ENCODE assay signal across 27 cellular contexts in the genomic region with DNA sequence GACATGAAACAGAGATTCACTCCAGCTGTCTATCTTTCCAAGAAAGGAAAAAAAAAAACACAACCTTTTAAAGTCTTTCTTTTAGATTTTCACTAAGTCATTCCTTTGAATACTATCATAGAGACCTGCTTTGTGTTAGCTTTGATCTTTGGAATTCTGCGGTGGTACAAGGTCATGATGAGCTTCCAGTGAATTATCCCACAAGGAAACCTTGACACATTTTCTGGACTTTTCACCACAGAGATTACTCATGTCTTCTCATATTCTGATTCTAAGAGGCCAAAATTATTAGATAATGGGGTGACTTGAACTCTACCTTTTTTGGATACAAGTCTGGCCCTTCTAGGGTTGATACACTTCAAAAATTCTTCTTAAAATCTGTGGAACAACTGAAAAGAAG.
"Had no signal": no experiment of that assay in that cellular context is flagged by ENCODE, and none has a peak within 500 bp of the region (broad histone marks: within the 10 kb centered on the region; RNA-seq: fewer than 3 reads in every experiment).

No MANE protein-coding gene starts in this region.

- DNase-seq: activated CD4-positive, alpha-beta memory T cell treated with anti-CD3 and anti-CD28 coated beads for 36 hours; activated CD4-positive, alpha-beta T cell treated with anti-CD3 and anti-CD28 coated beads for 36 hours; activated CD4-positive, alpha-beta T cell treated with anti-CD3 and anti-CD28 coated beads, Interleukin-2, amount 10 ng/mL, durations not matched to agents 24 days and 14 days; activated CD4-positive, CD25-positive, alpha-beta regulatory T cell; activated CD4-positive, CD25-positive, alpha-beta regulatory T cell treated with anti-CD3 and anti-CD28 coated beads, Interleukin-2, amount 50 U/mL, for 72 hours; activated CD8-positive, alpha-beta memory T cell treated with anti-CD3 and anti-CD28 coated beads, Interleukin-2, amount 10 ng/mL, durations not matched to agents 7 days and 5 days; activated CD8-positive, alpha-beta memory T cell treated with anti-CD3 and anti-CD28 coated beads, Interleukin-2, amount 50 U/mL, for 4 hours; activated CD8-positive, alpha-beta T cell treated with anti-CD3 and anti-CD28 coated beads, Interleukin-2, amount 10 ng/mL, durations not matched to agents 7 days and 5 days; activated effector memory CD4-positive, alpha-beta T cell treated with anti-CD3 and anti-CD28 coated beads, Interleukin-2, amount 50 U/mL, for 16 hours; activated naive CD4-positive, alpha-beta T cell treated with anti-CD3 and anti-CD28 coated beads for 36 hours; activated naive CD8-positive, alpha-beta T cell treated with anti-CD3 and anti-CD28 coated beads for 36 hours; activated naive CD8-positive, alpha-beta T cell treated with anti-CD3 and anti-CD28 coated beads, Interleukin-2, amount 50 U/mL, for 24 hours; activated T-cell treated with anti-CD3 and anti-CD28 coated beads, Interleukin-2, amount 50 U/mL, for 1 hour; activated T-cell treated with anti-CD3 and anti-CD28 coated beads, Interleukin-2, amount 50 U/mL, for 48 hours; adrenal gland; body of pancreas; cortex of kidney; dermis blood vessel endothelial cell; effector CD4-positive, alpha-beta T cell; effector memory CD8-positive, alpha-beta T cell; erythroblast; foreskin melanocyte; head of caudate nucleus; T-helper 1 cell; T-helper 2 cell had no signal

- H3K36me3 ChIP-seq: adrenal gland, esophagus muscularis mucosa, gastroesophageal sphincter had no signal

- H3K4me3 ChIP-seq: adrenal gland, body of pancreas, esophagus muscularis mucosa, gastroesophageal sphincter had no signal

- H3K27me3 ChIP-seq: adrenal gland, body of pancreas, esophagus muscularis mucosa, gastroesophageal sphincter had no signal

- H3K4me1 ChIP-seq: adrenal gland, body of pancreas, esophagus muscularis mucosa, gastroesophageal sphincter had no signal

- H3K27ac ChIP-seq: adrenal gland, body of pancreas, esophagus muscularis mucosa, gastroesophageal sphincter had no signal

- ATAC-seq: activated CD4-positive, alpha-beta T cell treated with anti-CD3 and anti-CD28 coated beads for 36 hours; activated CD8-positive, alpha-beta memory T cell treated with anti-CD3 and anti-CD28 coated beads, Interleukin-2, amount 10 ng/mL, durations not matched to agents 7 days and 5 days; activated CD8-positive, alpha-beta T cell treated with anti-CD3 and anti-CD28 coated beads, Interleukin-2, amount 10 ng/mL, durations not matched to agents 7 days and 5 days; activated naive CD8-positive, alpha-beta T cell treated with anti-CD3 and anti-CD28 coated beads, Interleukin-2, amount 50 U/mL, for 24 hours; body of pancreas; effector memory CD8-positive, alpha-beta T cell; gastroesophageal sphincter had no signal

- H3K9me3 ChIP-seq: adrenal gland, body of pancreas, esophagus muscularis mucosa, gastroesophageal sphincter had no signal
